ENCODE assay signal across 9 cellular contexts in the genomic region with DNA sequence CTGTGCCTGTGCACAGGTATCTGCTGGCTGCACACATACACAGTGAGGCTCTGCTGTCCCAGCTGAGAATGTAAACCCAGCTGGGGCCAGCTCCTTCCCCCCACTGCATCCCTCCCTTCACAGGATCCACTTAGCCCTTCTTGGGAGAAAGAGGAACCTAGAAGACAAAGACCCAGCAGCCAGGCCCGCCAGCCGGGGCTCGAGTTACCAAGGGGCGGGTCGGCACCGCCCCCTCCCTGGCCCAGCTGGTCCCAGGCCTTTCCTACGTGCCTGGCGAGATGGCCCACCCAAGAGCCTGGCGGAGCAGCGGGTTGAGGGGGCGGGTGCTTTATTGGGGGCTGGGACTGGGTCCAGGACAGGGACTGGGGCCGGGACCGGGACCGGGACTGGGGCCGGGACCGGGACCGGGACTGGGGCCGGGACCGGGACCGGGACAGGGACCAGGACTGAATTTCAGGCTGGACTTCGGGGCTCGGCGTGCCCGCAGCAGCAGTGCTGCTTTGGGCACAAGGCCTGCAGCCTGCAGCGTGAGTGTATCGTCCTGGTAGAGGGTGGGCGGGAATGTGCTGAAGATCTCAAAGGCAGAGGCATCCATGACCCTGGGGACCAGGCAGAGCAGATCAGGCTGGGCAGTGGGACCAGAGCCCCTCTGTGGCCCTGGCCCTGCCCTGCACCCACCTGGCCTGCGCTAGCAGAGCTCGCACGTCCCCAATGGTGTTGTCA. TPM values are rescaled to one million over a fixed set of nuclear protein-coding genes. Genes with fewer than 3 reads are reported as not detected.
DNase-seq lines count a peak whose midpoint lies in the region; ATAC-seq and TF ChIP-seq lines count a peak whose summit lies in the region.
"Had no signal": no experiment of that assay in that cellular context is flagged by ENCODE, and none has a peak within 500 bp of the region (broad histone marks: within the 10 kb centered on the region; RNA-seq: fewer than 3 reads in every experiment).

No MANE protein-coding gene starts in this region.

- peaks cover 58% of the 10 kb centered on the region for H3K36me3 Mint-ChIP-seq in CD4-positive, alpha-beta T cell (ENCODE audit: low read depth)
- H3K36me3 Mint-ChIP-seq in central memory CD8-positive, alpha-beta T cell (ENCODE audit: insufficient read depth) = peaks cover 38% of the 10 kb centered on the region
- peaks cover 9% of the 10 kb centered on the region for H3K36me3 Mint-ChIP-seq in nephron (ENCODE audit: low read depth)

- no peak for TF ChIP-seq POLR2A in NB4 (IDR thresholded peaks at IDR 0.05; ENCODE audit: extremely low read depth, insufficient read length)

- DNase-seq in CD4-positive, alpha-beta T cell = no peak
- DNase-seq in NB4 (ENCODE audit: low read depth) = peak; percentile 80
- no peak for DNase-seq in central memory CD8-positive, alpha-beta T cell (ENCODE audit: low spot score in 2 of 2)
- DNase-seq in ureter (ENCODE audit: low spot score) = no peak
- DNase-seq in activated effector memory CD4-positive, alpha-beta T cell treated with Interleukin-2 at 50 U/mL for 16 hours = no peak
- DNase-seq in activated CD8-positive, alpha-beta memory T cell treated with anti-CD3 and anti-CD28 coated beads for 24 hours = no peak
- DNase-seq: NCI-H446 had no signal

- CTCF ChIA-PET in CD4-positive, alpha-beta T cell (lab: Charles Lee) = no interaction called here

- peak overlapping the region; percentile 95 for H3K27ac Mint-ChIP-seq in CD4-positive, alpha-beta T cell
- H3K27ac Mint-ChIP-seq in central memory CD8-positive, alpha-beta T cell (ENCODE audit: low read depth) = peak overlapping the region; percentile 87
- H3K27ac Mint-ChIP-seq in nephron = peak overlapping the region; percentile 72 to 90 (median 74)

- no peaks in the 10 kb centered on the region for H3K9me3 Mint-ChIP-seq in CD4-positive, alpha-beta T cell
- H3K9me3 Mint-ChIP-seq in central memory CD8-positive, alpha-beta T cell = no peaks in the 10 kb centered on the region
- H3K9me3 Mint-ChIP-seq in nephron = no peaks in the 10 kb centered on the region

- H3K4me3 Mint-ChIP-seq in CD4-positive, alpha-beta T cell = peak overlapping the region; percentile 92
- peak overlapping the region; percentile 86 for H3K4me3 Mint-ChIP-seq in central memory CD8-positive, alpha-beta T cell
- H3K4me3 Mint-ChIP-seq in nephron = peak overlapping the region; percentile 80 to 90 (median 87)

- H3K4me3 ChIP-seq in NB4 (ENCODE audit: low read depth, low read length) = peak overlapping the region; percentile 34

- peak overlapping the region; percentile 94 for H3K27ac ChIP-seq in CD4-positive, alpha-beta T cell (ENCODE audit: low read depth, low read length)

- no peaks in the 10 kb centered on the region for H3K27me3 ChIP-seq in CD4-positive, alpha-beta T cell (ENCODE audit: control insufficient read depth, insufficient read depth, low read length)

- H3K9me3 ChIP-seq in CD4-positive, alpha-beta T cell (ENCODE audit: control insufficient read depth, low read length) = no peaks in the 10 kb centered on the region

- intact Hi-C loops in CD4-positive, alpha-beta T cell (cut with DNase I, micrococcal nuclease) = loop anchor here in 1 of 2 experiments (5.0 kb wide), 1 partner anchor 190 kb away; a partner anchor contains a TSS

- POLR2A ChIA-PET in CD4-positive, alpha-beta T cell (lab: Charles Lee) = interaction anchor here (1.1 to 20.7 kb wide), 4 partner anchors 26 to 150 kb away, joined by 3 to 977 read pairs (median 138); a partner anchor contains a TSS

- no peaks in the 10 kb centered on the region for H3K27me3 Mint-ChIP-seq in CD4-positive, alpha-beta T cell
- H3K27me3 Mint-ChIP-seq in central memory CD8-positive, alpha-beta T cell = no peaks in the 10 kb centered on the region
- H3K27me3 Mint-ChIP-seq in nephron (ENCODE audit: low read depth) = peaks cover 5% of the 10 kb centered on the region

- H3K4me1 Mint-ChIP-seq in CD4-positive, alpha-beta T cell (ENCODE audit: low read depth) = peaks cover 88% of the 10 kb centered on the region
- peaks cover 81% of the 10 kb centered on the region for H3K4me1 Mint-ChIP-seq in central memory CD8-positive, alpha-beta T cell
- H3K4me1 Mint-ChIP-seq in nephron = peaks cover 59% of the 10 kb centered on the region

- no peak for ATAC-seq in CD4-positive, alpha-beta T cell (ENCODE audit: poor library complexity)
- no peak for ATAC-seq in central memory CD8-positive, alpha-beta T cell (replicated peaks; ENCODE audit: extremely low read depth, poor library complexity, severe bottlenecking)
- ATAC-seq in GM21367 (IDR thresholded peaks at IDR 0.05; ENCODE audit: unreplicated experiment) = no peak

- no peak for TF ChIP-seq CTCF in CD4-positive, alpha-beta T cell (IDR thresholded peaks at IDR 0.05)
- TF ChIP-seq CTCF in NB4 (IDR thresholded peaks at IDR 0.05; ENCODE audit: low read depth, low read length) (no peak), nephron (IDR thresholded peaks at IDR 0.05; ENCODE audit: unreplicated experiment in 3 of 3) (no peak)

RNA-seq across cellular contexts. Expression of a gene that starts 2.2 kb away (rescaled TPM):
- 100 to 1,000 TPM; 178 to 193 TPM for total RNA-seq in CD4-positive, alpha-beta T cell
- 145 TPM for total RNA-seq in ureter

RNA-seq across cellular contexts. Expression of a gene that starts 24.3 kb away (rescaled TPM):
- total RNA-seq in CD4-positive, alpha-beta T cell = 10 to 100 TPM; 39.3 to 42.3 TPM
- 30.3 TPM for total RNA-seq in ureter

RNA-seq across cellular contexts. Expression of a gene that starts 35.6 kb away (rescaled TPM):
- 100 to 1,000 TPM; 582 to 608 TPM for total RNA-seq in CD4-positive, alpha-beta T cell
- 9.8 TPM for total RNA-seq in ureter

RNA-seq across cellular contexts. Expression of a gene that starts 48.1 kb away (rescaled TPM):
- total RNA-seq in CD4-positive, alpha-beta T cell = 1 to 10 TPM; 7.6 to 8.4 TPM
- 13.1 TPM for total RNA-seq in ureter

Comparison
In these comparisons a context has a peak if more than half of its experiments do, and no peak if none do; other contexts are left out.
1. RNA of a gene that starts 35.6 kb away (total RNA-seq): 582 to 608 TPM in CD4-positive, alpha-beta T cell; 9.8 TPM in ureter (single experiment); every median in the first group is over 10 times any median in the second.
2. Peak in every context shown above with its lines, with median percentiles within 50 percentile points of each other: H3K27ac Mint-ChIP-seq and H3K4me3 Mint-ChIP-seq.